In genomic region chr22:34379825-34380224, GRCh38 we compare ENCODE assay signal across 34 cellular contexts.
"Had no signal": no experiment of that assay in that cellular context is flagged by ENCODE, and none has a peak within 500 bp of the region (broad histone marks: within the 10 kb centered on the region; RNA-seq: fewer than 3 reads in every experiment).

No MANE protein-coding gene starts in this region.

- H3K9me3 ChIP-seq: MG63 had no signal

- H3K4me2 ChIP-seq: KMS-11 had no signal

- H3K4me3 ChIP-seq: MG63 had no signal

- H3K27ac ChIP-seq: KMS-11 had no signal

- H3K36me3 ChIP-seq: MG63 had no signal

- H3K27me3 ChIP-seq: MG63 had no signal

- DNase-seq: Karpas-422, Kasumi-1, MG63, MM.1S, MV-4-11, NCI-H1048, NCI-H1092, NCI-H1092 treated with DMSO at 0.1 percent for 48 hours, NCI-H1105, NCI-H1105 treated with DMSO at 0.1 percent for 48 hours, NCI-H1417, NCI-H1417 treated with DMSO at 0.1 percent for 48 hours, NCI-H1436, NCI-H1436 treated with DMSO at 0.1 percent for 48 hours, NCI-H146, NCI-H1694, NCI-H1694 treated with DMSO at 0.1 percent for 48 hours, NCI-H187, NCI-H187 treated with DMSO at 0.1 percent for 48 hours, NCI-H1930, NCI-H2029, NCI-H2029 treated with DMSO at 0.1 percent for 48 hours, NCI-H2081, NCI-H2081 treated with DMSO at 0.1 percent for 48 hours, NCI-H2107, NCI-H2171, NCI-H2171 treated with DMSO at 0.1 percent for 48 hours, NCI-H2227 treated with DMSO at 0.1 percent for 48 hours, NCI-H226, NCI-H345, NCI-H446, NCI-H446 treated with DMSO at 0.1 percent for 48 hours, NCI-H510A had no signal

- H3K9ac ChIP-seq: KMS-11 had no signal
